In the genomic region with DNA sequence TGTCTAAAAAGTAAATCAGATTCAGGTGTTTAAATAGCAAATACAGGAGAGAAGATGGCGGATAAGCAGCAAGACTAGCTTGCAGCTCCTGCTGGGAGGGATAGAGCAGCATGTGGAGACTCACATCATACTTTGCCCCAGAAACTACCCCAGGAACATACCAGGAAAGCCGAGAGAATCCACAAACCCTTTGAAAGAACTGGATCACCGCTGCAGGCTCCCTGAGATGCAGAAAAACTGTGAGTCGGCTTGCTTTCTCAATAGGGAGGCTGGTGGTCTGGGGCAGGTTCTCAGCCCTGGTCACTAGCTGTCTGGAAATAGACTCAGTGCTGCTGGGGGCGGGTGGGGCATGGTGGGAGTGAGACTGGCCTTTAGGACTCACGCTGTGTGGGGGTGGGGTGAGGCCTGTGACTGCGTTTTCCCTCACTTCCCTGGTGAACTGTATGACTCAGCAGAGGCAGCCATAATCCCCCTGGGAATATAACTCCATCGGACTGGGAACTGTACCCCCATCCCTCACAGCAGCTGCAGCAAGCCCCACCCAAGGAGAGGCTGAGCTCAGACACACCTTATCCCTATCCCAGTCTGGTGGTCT, we compare ENCODE assay signal across 21 cellular contexts.
DNase-seq lines count a peak whose midpoint lies in the region; ATAC-seq, FAIRE-seq and TF ChIP-seq lines count a peak whose summit lies in the region.
"Had no signal": no experiment of that assay in that cellular context is flagged by ENCODE, and none has a peak within 500 bp of the region (broad histone marks: within the 10 kb centered on the region; RNA-seq: fewer than 3 reads in every experiment).

No MANE protein-coding gene starts in this region.

- H3K36me3 ChIP-seq in WERI-Rb-1 (no peaks in the 10 kb centered on the region), H1 (ENCODE audit: control insufficient read depth in 2 of 4, insufficient read depth in 4 of 4, low read length in 3 of 4) (no peaks in the 10 kb centered on the region; a peak in 1 of 8 replicates), osteoblast (ENCODE audit: insufficient read depth, low read length) (no peaks in the 10 kb centered on the region), adrenal gland (replicated peaks in 1 of 2) (no peaks in the 10 kb centered on the region)
- H3K36me3 ChIP-seq in naive thymus-derived CD4-positive, alpha-beta T cell (ENCODE audit: control insufficient read depth in 2 of 3, insufficient read depth in 3 of 3, low read length in 3 of 3) = no peaks in the 10 kb centered on the region

- H3K79me2 ChIP-seq in H1 (ENCODE audit: control insufficient read depth in 1 of 2, insufficient read depth in 2 of 2, low read length in 2 of 2) (no peaks in the 10 kb centered on the region), osteoblast (ENCODE audit: insufficient read depth, low read length) (no peaks in the 10 kb centered on the region)

- H3K9me3 ChIP-seq in WERI-Rb-1 (ENCODE audit: severe bottlenecking) (no peaks in the 10 kb centered on the region), H1 (ENCODE audit: insufficient read depth in 2 of 2, low read depth in 1 of 2, low read length in 1 of 2) (no peaks in the 10 kb centered on the region), osteoblast (ENCODE audit: low read depth, low read length) (no peaks in the 10 kb centered on the region), adrenal gland (replicated peaks in 1 of 3) (no peaks in the 10 kb centered on the region)
- H3K9me3 ChIP-seq in naive thymus-derived CD4-positive, alpha-beta T cell (ENCODE audit: control insufficient read depth in 2 of 3, low read length in 3 of 3) = no peaks in the 10 kb centered on the region
- H3K9me3 ChIP-seq: A549 had no signal

- no peak overlapping the region for H3K23ac ChIP-seq in H1 (ENCODE audit: insufficient read length)

- H2AFZ ChIP-seq in H1 (ENCODE audit: low read length) (no peak overlapping the region), osteoblast (ENCODE audit: low read length) (no peak overlapping the region)
- H2AFZ ChIP-seq: GM23248 had no signal

- H3K27me3 ChIP-seq in WERI-Rb-1 (ENCODE audit: insufficient read depth, low read depth, severe bottlenecking) (no peaks in the 10 kb centered on the region), H1 (replicated peaks in 1 of 4; ENCODE audit: control insufficient read depth in 3 of 4, extremely low read depth in 1 of 4, insufficient read depth in 3 of 4, low read length in 3 of 4) (no peaks in the 10 kb centered on the region), osteoblast (ENCODE audit: insufficient read depth, low read length) (no peaks in the 10 kb centered on the region), adrenal gland (no peaks in the 10 kb centered on the region)
- H3K27me3 ChIP-seq in naive thymus-derived CD4-positive, alpha-beta T cell (ENCODE audit: control insufficient read depth in 2 of 2, insufficient read depth in 2 of 2, low read length in 2 of 2) = no peaks in the 10 kb centered on the region

- H2BK120ac ChIP-seq in H1 (replicated peaks; ENCODE audit: low read depth, low read length) = no peak overlapping the region

- H3K14ac ChIP-seq in H1 (ENCODE audit: insufficient read length) = no peak overlapping the region

- WGBS in H1 (ENCODE audit: extremely low coverage in 1 of 2, insufficient coverage in 1 of 2, insufficient read length in 1 of 2, insufficient replicate concordance in 2 of 2, low coverage in 1 of 2, low lambda C conversion rate in 2 of 2, missing lambda C conversion rate in 1 of 2), 2 experiments = 85% methylated on average over 8 of the region's 8 CpGs; no CpG with 5 or more reads in 1 of the 2 experiments
- 86 to 95% (median 92%) methylated on average over 5 to 8 of the region's 8 CpGs for WGBS in adrenal gland, 4 donors

- no peaks in the 10 kb centered on the region for H3K27me3 Mint-ChIP-seq in naive thymus-derived CD4-positive, alpha-beta T cell
- no peaks in the 10 kb centered on the region for H3K27me3 Mint-ChIP-seq in activated T-cell treated with anti-CD3 and anti-CD28 coated beads, Interleukin-2, amount 50 U/mL, for 4 hours (ENCODE audit: low read depth)
- H3K27me3 Mint-ChIP-seq: CD4-positive, CD25-positive, alpha-beta regulatory T cell had no signal

- H4K5ac ChIP-seq in H1 (ENCODE audit: insufficient read length, low read depth, low read length) = no peak overlapping the region

- no peaks in the 10 kb centered on the region for H3K79me1 ChIP-seq in H1 (ENCODE audit: low read depth, low read length)

- intact Hi-C loops in naive thymus-derived CD4-positive, alpha-beta T cell (cut with micrococcal nuclease) = no loop called here
- intact Hi-C loops in adrenal gland (cut with DNase I) = no loop called here

- H3K4me2 ChIP-seq in H1 (ENCODE audit: insufficient read depth in 1 of 2, low read depth in 2 of 2, low read length in 2 of 2) (no peak overlapping the region), osteoblast (ENCODE audit: insufficient read depth, low read length) (no peak overlapping the region)
- H3K4me2 ChIP-seq: A549 had no signal

- no peaks in the 10 kb centered on the region for H3K23me2 ChIP-seq in H1 (ENCODE audit: low read depth, low read length)

- DNase-seq in HT1080 (ENCODE audit: low read depth) (peak; percentile 44), WERI-Rb-1 (peak; percentile 11), H1 (ENCODE audit: low read depth in 1 of 2, low spot score in 2 of 2) (no peak), osteoblast (ENCODE audit: insufficient read length, low spot score, missing footprints) (peak; percentile 13), adrenal gland (no peak), NCI-H1694 treated with DMSO at 0.1 percent for 48 hours (lab: John Stamatoyannopoulos, UW) (no peak)
- no peak for DNase-seq in naive thymus-derived CD4-positive, alpha-beta T cell
- no peak for DNase-seq in activated T-cell treated with anti-CD3 and anti-CD28 coated beads, Interleukin-2, amount 50 U/mL, for 4 hours
- DNase-seq: CD4-positive, CD25-positive, alpha-beta regulatory T cell; DMS79 treated with DMSO at 0.1 percent for 48 hours; GM23248; Karpas-422; MV-4-11; NCI-H1694; NCI-H2081 treated with DMSO at 0.1 percent for 48 hours; NCI-H446; NCI-H526; PC-3; Right ventricle myocardium superior had no signal

- H3K4me1 ChIP-seq in H1 (replicated peaks in 1 of 4; ENCODE audit: control insufficient read depth in 3 of 4, insufficient read depth in 4 of 4, low read length in 3 of 4) = 0 out of 7 replicates have a peak, but pooled peaks cover 0 to 2% (median under 1%) of the 10 kb centered on the region in 4 experiments
- H3K4me1 ChIP-seq in osteoblast (ENCODE audit: insufficient read depth, low read length) = no peaks in the 10 kb centered on the region
- H3K4me1 ChIP-seq in naive thymus-derived CD4-positive, alpha-beta T cell (ENCODE audit: control insufficient read depth in 2 of 2, insufficient read depth in 2 of 2, low read length in 2 of 2) = no peaks in the 10 kb centered on the region
- no peaks in the 10 kb centered on the region for H3K4me1 ChIP-seq in adrenal gland (replicated peaks in 1 of 2)
- H3K4me1 ChIP-seq: A549 had no signal

- H4K20me1 ChIP-seq in H1 (replicated peaks in 1 of 2; ENCODE audit: control insufficient read depth in 1 of 2, insufficient read depth in 2 of 2, low read length in 2 of 2) (no peaks in the 10 kb centered on the region), osteoblast (ENCODE audit: insufficient read depth, low read length) (no peaks in the 10 kb centered on the region)

- no peak overlapping the region for H2BK5ac ChIP-seq in H1 (ENCODE audit: low read depth, low read length)

- TF ChIP-seq CTCF in WERI-Rb-1 (IDR thresholded peaks at IDR 0.05; ENCODE audit: low read depth, low read length) (no peak), H1 (IDR thresholded peaks at IDR 0.05; ENCODE audit: control extremely low read depth in 1 of 3, insufficient read depth in 1 of 3, low read depth in 1 of 3, low read length in 3 of 3) (no peak), osteoblast (IDR thresholded peaks at IDR 0.05; ENCODE audit: extremely low read depth, low read depth, low read length) (no peak), adrenal gland (IDR thresholded peaks at IDR 0.05) (no peak)

- no peak overlapping the region for H3K4ac ChIP-seq in H1 (replicated peaks; ENCODE audit: insufficient read length, low read depth, low read length)

- H4K91ac ChIP-seq in H1 (replicated peaks; ENCODE audit: insufficient read length, low read length) = no peak overlapping the region

- H3K18ac ChIP-seq in H1 (ENCODE audit: extremely low read depth, low read length) = no peak overlapping the region

- H2AK5ac ChIP-seq in H1 (ENCODE audit: low read depth, low read length) = no peak overlapping the region

- H3K56ac ChIP-seq in H1 (replicated peaks; ENCODE audit: insufficient read length, low read depth, low read length) = no peak overlapping the region

- TF ChIP-seq POLR2A in H1 (IDR thresholded peaks at IDR 0.05; ENCODE audit: control extremely low read depth in 1 of 2, low read depth in 2 of 2, low read length in 2 of 2) = no peak
- no peak for TF ChIP-seq POLR2A in adrenal gland (IDR thresholded peaks at IDR 0.05)

- peaks cover 0 to 20% (median 6%) of the 10 kb centered on the region in 11 donors for H3K9me3 Mint-ChIP-seq in naive thymus-derived CD4-positive, alpha-beta T cell
- peaks cover 12% of the 10 kb centered on the region for H3K9me3 Mint-ChIP-seq in activated T-cell treated with anti-CD3 and anti-CD28 coated beads, Interleukin-2, amount 50 U/mL, for 4 hours

- POLR2A ChIA-PET in H1 (lab: Charles Lee; ENCODE audit: partially characterized antibody) = no interaction called here
- POLR2A ChIA-PET in naive thymus-derived CD4-positive, alpha-beta T cell (lab: Charles Lee) = no interaction called here

- TF ChIP-seq RAD21 in H1 (IDR thresholded peaks at IDR 0.05 in 1 of 2, conservative IDR thresholded peaks at IDR 0.05 in 1 of 2; ENCODE audit: low read depth in 2 of 2, low read length in 2 of 2) = no peak

- FAIRE-seq in H1 (lab: Jason Lieb, UNC) = no peak
- FAIRE-seq: A549 had no signal

- H2BK12ac ChIP-seq in H1 (ENCODE audit: low read depth, low read length) = 0 out of 2 replicates have a peak overlapping the region, but pooled peaks have one; percentile 17

- TF ChIP-seq EP300 in H1 (IDR thresholded peaks at IDR 0.05; ENCODE audit: borderline replicate concordance in 1 of 2, low read depth in 2 of 2, low read length in 2 of 2) = no peak

- H2BK15ac ChIP-seq in H1 (ENCODE audit: low read length) = no peak overlapping the region

- no peak overlapping the region for H3K27ac ChIP-seq in WERI-Rb-1
- H3K27ac ChIP-seq in H1 (ENCODE audit: low read depth, low read length) = no peak overlapping the region
- H3K27ac ChIP-seq in osteoblast (ENCODE audit: low read depth, low read length) = no peak overlapping the region
- H3K27ac ChIP-seq in naive thymus-derived CD4-positive, alpha-beta T cell (ENCODE audit: low read depth, low read length) = no peak overlapping the region
- no peak overlapping the region for H3K27ac ChIP-seq in adrenal gland
- H3K27ac ChIP-seq: A549, GM23248, SK-N-MC had no signal

- no peaks in the 10 kb centered on the region for H3K4me1 Mint-ChIP-seq in naive thymus-derived CD4-positive, alpha-beta T cell
- no peaks in the 10 kb centered on the region for H3K4me1 Mint-ChIP-seq in activated T-cell treated with anti-CD3 and anti-CD28 coated beads, Interleukin-2, amount 50 U/mL, for 4 hours (ENCODE audit: low read depth)
- H3K4me1 Mint-ChIP-seq: CD4-positive, CD25-positive, alpha-beta regulatory T cell had no signal

- CTCF ChIA-PET in H1 (lab: Charles Lee; ENCODE audit: partially characterized antibody) = interaction anchor here (0.6 to 1.9 kb wide), 4 partner anchors 15 to 839 kb away, joined by 3 to 4 read pairs (median 4); no protein-coding TSS in a partner anchor
- CTCF ChIA-PET in naive thymus-derived CD4-positive, alpha-beta T cell (lab: Charles Lee) = no interaction called here

- no peaks in the 10 kb centered on the region for H3K36me3 Mint-ChIP-seq in naive thymus-derived CD4-positive, alpha-beta T cell
- no peaks in the 10 kb centered on the region for H3K36me3 Mint-ChIP-seq in activated T-cell treated with anti-CD3 and anti-CD28 coated beads, Interleukin-2, amount 50 U/mL, for 4 hours (ENCODE audit: insufficient read depth)
- H3K36me3 Mint-ChIP-seq: CD4-positive, CD25-positive, alpha-beta regulatory T cell had no signal

- no peak for ATAC-seq in naive thymus-derived CD4-positive, alpha-beta T cell
- ATAC-seq in activated T-cell treated with anti-CD3 and anti-CD28 coated beads, Interleukin-2, amount 50 U/mL, for 4 hours = no peak
- ATAC-seq: A549, PC-3 had no signal

- H2BK20ac ChIP-seq in H1 (ENCODE audit: low read length) = no peak overlapping the region

- no peak overlapping the region for H3K9ac ChIP-seq in H1 (replicated peaks in 1 of 4; ENCODE audit: extremely low read depth in 1 of 4, low read depth in 3 of 4, low read length in 3 of 4)
- H3K9ac ChIP-seq: GM23248 had no signal

- H3K27ac Mint-ChIP-seq in naive thymus-derived CD4-positive, alpha-beta T cell = no peak overlapping the region
- H3K27ac Mint-ChIP-seq: CD4-positive, CD25-positive, alpha-beta regulatory T cell had no signal

- no peak overlapping the region for H4K8ac ChIP-seq in H1 (ENCODE audit: extremely low read depth, insufficient read depth, low read length)

- H3K4me3 ChIP-seq in WERI-Rb-1 (ENCODE audit: low read depth, low read length) (no peak overlapping the region), H1 (ENCODE audit: extremely low read depth in 1 of 4, insufficient read depth in 2 of 4, low read depth in 3 of 4, low read length in 4 of 4) (no peak overlapping the region), osteoblast (ENCODE audit: insufficient read depth, low read length) (no peak overlapping the region), adrenal gland (no peak overlapping the region)
- H3K4me3 ChIP-seq in naive thymus-derived CD4-positive, alpha-beta T cell (ENCODE audit: low read length) = no peak overlapping the region
- H3K4me3 ChIP-seq: A549, GM23248, SK-N-MC had no signal

- H3K4me3 Mint-ChIP-seq in naive thymus-derived CD4-positive, alpha-beta T cell = no peak overlapping the region
- no peak overlapping the region for H3K4me3 Mint-ChIP-seq in activated T-cell treated with anti-CD3 and anti-CD28 coated beads, Interleukin-2, amount 50 U/mL, for 4 hours
- H3K4me3 Mint-ChIP-seq: CD4-positive, CD25-positive, alpha-beta regulatory T cell had no signal

Comparison
In these comparisons a context has a peak if more than half of its experiments do, and no peak if none do; other contexts are left out.
1. DNase-seq: peak in HT1080 (single experiment), WERI-Rb-1 (single experiment) and osteoblast (single experiment); none in H1 (0 of 2), naive thymus-derived CD4-positive, alpha-beta T cell (0 of 9), activated T-cell treated with anti-CD3 and anti-CD28 coated beads, Interleukin-2, amount 50 U/mL, for 4 hours (single experiment), adrenal gland (0 of 7) and NCI-H1694 treated with DMSO at 0.1 percent for 48 hours (single experiment).